In the genomic region with DNA sequence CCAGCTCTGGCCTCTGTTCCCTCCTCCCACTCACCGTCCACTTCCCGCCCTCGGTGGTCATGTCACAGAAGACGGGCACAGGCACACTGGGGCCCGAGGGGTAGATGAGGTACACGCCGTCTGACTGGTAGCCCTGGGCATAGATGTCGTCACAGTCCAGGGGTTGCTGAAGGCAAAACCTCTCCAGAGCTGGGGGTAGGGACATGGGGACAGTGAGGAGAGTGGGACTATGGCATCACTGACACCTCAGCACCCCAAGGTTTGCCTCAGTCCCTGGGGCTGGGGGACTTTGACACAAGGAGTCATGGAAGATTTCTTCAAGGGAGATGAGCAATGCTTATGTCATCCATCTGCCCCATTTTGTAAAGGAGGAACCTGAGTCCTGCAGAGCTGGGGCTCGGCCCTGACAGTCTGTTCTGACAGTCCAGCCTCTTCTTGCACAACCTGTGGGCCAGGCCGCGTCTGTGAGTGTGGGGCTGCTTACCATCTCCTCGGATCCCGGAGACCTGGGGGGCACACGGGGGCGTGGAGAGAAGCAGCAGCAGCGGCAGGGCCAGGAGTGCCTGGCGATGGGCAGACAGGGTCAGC, we compare ENCODE assay signal across 8 cellular contexts. TPM values are rescaled to one million over a fixed set of nuclear protein-coding genes. Genes with fewer than 3 reads are reported as not detected.
A peak's percentile ranks its signal among the peaks of the same experiment; 100 is the strongest.
DNase-seq lines count a peak whose midpoint lies in the region; ATAC-seq and TF ChIP-seq lines count a peak whose summit lies in the region.

No MANE protein-coding gene starts in this region.

- DNase-seq in GM23248 (peak; percentile 98), SIG-M5 treated with dmso at 0.1 percent for 504 hours (lab: John Stamatoyannopoulos, UW; ENCODE audit: unreplicated experiment) (peak; percentile 96), foreskin keratinocyte (peak; percentile 62 to 84), retinal pigment epithelial cell (ENCODE audit: low read depth) (no peak), KG1 (lab: John Stamatoyannopoulos, UW) (no peak)
- DNase-seq in stimulated activated CD4-positive, alpha-beta T cell treated with anti-CD3 and anti-CD28 coated beads, Interleukin-4, amount 100 ng/mL, for 24 hours = no peak

- H3K4me2 ChIP-seq in GM23248 (ENCODE audit: unreplicated experiment) = peak overlapping the region; percentile 52

- H3K27me3 ChIP-seq in GM23248 (replicated peaks; ENCODE audit: insufficient read depth) (no peaks in the 10 kb centered on the region), foreskin keratinocyte (peaks cover 2% of the 10 kb centered on the region)

- TF ChIP-seq CTCF in foreskin keratinocyte (conservative IDR thresholded peaks at IDR 0.05) = no peak
- TF ChIP-seq CTCF in retinal pigment epithelial cell (conservative IDR thresholded peaks at IDR 0.05; ENCODE audit: low read depth, low read length) = no peak

- peaks cover 6% of the 10 kb centered on the region; the same call in 1 of the 2 replicates for H3K36me3 ChIP-seq in GM23248 (ENCODE audit: low read depth)

- in situ Hi-C loops in GM23248 (cut with MboI) = no loop called here

- H3K9me3 ChIP-seq in GM23248 (ENCODE audit: low read depth) = no peaks in the 10 kb centered on the region

- peak overlapping the region; percentile 47 for H3K4me3 ChIP-seq in GM23248
- peak overlapping the region; percentile 17 for H3K4me3 ChIP-seq in retinal pigment epithelial cell (ENCODE audit: low read length)

- peak overlapping the region; percentile 82 for H3K9ac ChIP-seq in GM23248

- H3K4me1 ChIP-seq in GM23248 (ENCODE audit: insufficient read depth) (peaks cover 46% of the 10 kb centered on the region), foreskin keratinocyte (peaks cover 5% of the 10 kb centered on the region)

- no peak overlapping the region for H2AFZ ChIP-seq in GM23248

- peak; percentile 81 for ATAC-seq in foreskin keratinocyte
- ATAC-seq in GM18909 (IDR thresholded peaks at IDR 0.05; ENCODE audit: poor library complexity, unreplicated experiment) = no peak
- ATAC-seq in GM21576 (IDR thresholded peaks at IDR 0.05; ENCODE audit: unreplicated experiment) = no peak

- no peaks in the 10 kb centered on the region for H3K9me2 ChIP-seq in GM23248 (ENCODE audit: insufficient read depth)

- peaks cover 43% of the 10 kb centered on the region for H3F3A ChIP-seq in GM23248 (ENCODE audit: insufficient read depth)

- H3K27ac ChIP-seq in GM23248 = peak overlapping the region; percentile 94
- no peak overlapping the region for H3K27ac ChIP-seq in foreskin keratinocyte

- H4K20me1 ChIP-seq in GM23248 (ENCODE audit: insufficient read depth) = no peaks in the 10 kb centered on the region

- 3 to 7% methylated on average over 16 to 17 of the region's 17 CpGs for WGBS in GM23248 (ENCODE audit: low coverage in 1 of 2, low lambda C conversion rate in 2 of 2, missing lambda C conversion rate in 2 of 2), 2 experiments

- H3K79me2 ChIP-seq in GM23248 (ENCODE audit: insufficient read depth) = peaks cover 18% of the 10 kb centered on the region

RNA-seq across cellular contexts. Expression of a gene that starts 0.6 kb away (rescaled TPM):
- total RNA-seq in GM23248 (2014; rRNA removed; shearing (Covaris generic)) = 79.0 and 97.8 TPM in 2 replicates
- polyA plus RNA-seq in GM23248 (2016; fragmentation: Nextera tagmentation; extraction: Ambion mirVana) (155 and 156 TPM in 2 replicates), foreskin keratinocyte (not detected in 2 replicates)
- not detected in 2 replicates for total RNA-seq in foreskin keratinocyte

RNA-seq across cellular contexts. Expression of a gene that starts 8.1 kb away (rescaled TPM):
- 11.3 and 21.2 TPM in 2 replicates for total RNA-seq in GM23248 (2014; rRNA removed; shearing (Covaris generic))
- 25.7 and 28.6 TPM in 2 replicates for polyA plus RNA-seq in GM23248 (2016; fragmentation: Nextera tagmentation; extraction: Ambion mirVana)
- total RNA-seq in foreskin keratinocyte = 12.3 and 13.5 TPM in 2 replicates
- 11.8 TPM in 2 replicates for polyA plus RNA-seq in foreskin keratinocyte

RNA-seq across cellular contexts. Expression of a gene that starts 23.8 kb away (rescaled TPM):
- 14.9 and 15.5 TPM in 2 replicates for total RNA-seq in GM23248 (2014; rRNA removed; shearing (Covaris generic))
- 24.4 and 25.2 TPM in 2 replicates for polyA plus RNA-seq in GM23248 (2016; fragmentation: Nextera tagmentation; extraction: Ambion mirVana)
- 32.6 and 34.7 TPM in 2 replicates for total RNA-seq in foreskin keratinocyte
- 46.6 and 52.2 TPM in 2 replicates for polyA plus RNA-seq in foreskin keratinocyte

RNA-seq across cellular contexts. Expression of a gene that starts 24.7 kb away (rescaled TPM):
- 7.8 and 9.1 TPM in 2 replicates for total RNA-seq in GM23248 (2014; rRNA removed; shearing (Covaris generic))
- 0.75 and 0.83 TPM in 2 replicates for polyA plus RNA-seq in GM23248 (2016; fragmentation: Nextera tagmentation; extraction: Ambion mirVana)
- total RNA-seq in foreskin keratinocyte = 0.07 and 0.14 TPM in 2 replicates
- 0.04 and 0.07 TPM in 2 replicates for polyA plus RNA-seq in foreskin keratinocyte

Comparison
In these comparisons a context has a peak if more than half of its experiments do, and no peak if none do; other contexts are left out.
1. DNase-seq: peak in GM23248 (single experiment), SIG-M5 treated with dmso at 0.1 percent for 504 hours (single experiment) and foreskin keratinocyte (2 of 2); none in retinal pigment epithelial cell (single experiment), stimulated activated CD4-positive, alpha-beta T cell treated with anti-CD3 and anti-CD28 coated beads, Interleukin-4, amount 100 ng/mL, for 24 hours (single experiment) and KG1 (single experiment).
2. RNA of a gene that starts 0.6 kb away (total RNA-seq): 79.0 to 97.8 TPM in GM23248; not detected in foreskin keratinocyte; every median in the first group is over 10 times any median in the second.